30 cellular contexts compared by ENCODE assay signal in genomic region chr5:112799661-112800060, GRCh38.
DNase-seq lines count a peak whose midpoint lies in the region; ATAC-seq and TF ChIP-seq lines count a peak whose summit lies in the region.
"Had no signal": no experiment of that assay in that cellular context is flagged by ENCODE, and none has a peak within 500 bp of the region (broad histone marks: within the 10 kb centered on the region; RNA-seq: fewer than 3 reads in every experiment).

No MANE protein-coding gene starts in this region.

- H2BK5ac ChIP-seq in H9 (ENCODE audit: insufficient read length, low read length) = no peak overlapping the region

- no peak overlapping the region; a peak in 1 of 5 replicates for H3K4me3 Mint-ChIP-seq in H9
- H3K4me3 Mint-ChIP-seq in activated B cell treated with CpG ODN at 0.5 μM for 24 hours = no peak overlapping the region
- H3K4me3 Mint-ChIP-seq in glutamatergic neuron (ENCODE audit: unreplicated experiment) = peak overlapping the region; percentile 9
- H3K4me3 Mint-ChIP-seq: CD4-positive, alpha-beta T cell had no signal

- H3K23me2 ChIP-seq in H9 (ENCODE audit: insufficient read length, low read depth, low read length, poor library complexity, severe bottlenecking) = peaks cover 2% of the 10 kb centered on the region

- CTCF ChIA-PET in activated B cell treated with CpG ODN at 0.5 μM for 24 hours (lab: Charles Lee) = no interaction called here

- H3K4me1 Mint-ChIP-seq in H9 = peaks cover 29 to 31% of the 10 kb centered on the region in 2 experiments
- H3K4me1 Mint-ChIP-seq in activated B cell treated with CpG ODN at 0.5 μM for 24 hours = peaks cover 31% of the 10 kb centered on the region
- peaks cover 7% of the 10 kb centered on the region for H3K4me1 Mint-ChIP-seq in glutamatergic neuron (ENCODE audit: low read depth, unreplicated experiment)

- no peak overlapping the region for H2AK5ac ChIP-seq in H9 (ENCODE audit: insufficient read length, low read length)

- H4K91ac ChIP-seq in H9 (ENCODE audit: insufficient read length, low read depth, low read length) = no peak overlapping the region

- H2BK20ac ChIP-seq in H9 (ENCODE audit: low read depth, low read length, poor library complexity, severe bottlenecking) = no peak overlapping the region

- no peaks in the 10 kb centered on the region for H3K27me3 Mint-ChIP-seq in H9 (ENCODE audit: low read depth)
- H3K27me3 Mint-ChIP-seq in activated B cell treated with CpG ODN at 0.5 μM for 24 hours = no peaks in the 10 kb centered on the region
- H3K27me3 Mint-ChIP-seq in glutamatergic neuron (ENCODE audit: unreplicated experiment) = peaks cover 2% of the 10 kb centered on the region
- H3K27me3 Mint-ChIP-seq: CD4-positive, alpha-beta T cell had no signal

- no peak overlapping the region for H3K27ac ChIP-seq in H9 (ENCODE audit: insufficient read length, low read depth, low read length)
- H3K27ac ChIP-seq: A549; BLaER1 treated with 17β-estradiol and CSF1 and Interleukin-3, amounts not matched to agents 10 nM and 100 nM; SJCRH30 had no signal

- peak; percentile 2 for DNase-seq in NCI-H2171 treated with DMSO at 0.1 percent for 48 hours (lab: John Stamatoyannopoulos, UW)
- no peak for DNase-seq in NCI-H2171 (lab: John Stamatoyannopoulos, UW)
- no peak for DNase-seq in H9
- DNase-seq in activated B cell treated with CpG ODN at 0.5 μM for 24 hours = no peak
- DNase-seq in glutamatergic neuron = no peak
- no peak for DNase-seq in DMS114 treated with DMSO at 0.1 percent for 48 hours (lab: John Stamatoyannopoulos, UW; ENCODE audit: unreplicated experiment)
- DNase-seq in stimulated activated naive CD4-positive, alpha-beta T cell (lab: John Stamatoyannopoulos, UW) = no peak
- DNase-seq: AML-193; CD4-positive, alpha-beta T cell; COR-L47; DMS79; EL; GF-D8; Kasumi-1; MV-4-11; NCI-H1105 treated with DMSO at 0.1 percent for 48 hours; NCI-H1694 treated with DMSO at 0.1 percent for 48 hours; NCI-H2081; NCI-H446; NCI-H524 treated with DMSO at 0.1 percent for 48 hours; NCI-H82; NK-92 treated with Interleukin-12 subunit alpha and Interleukin-12 subunit beta, amount 100 ng/mL, for 24 hours; PC-3; SJCRH30; T-helper 2 cell had no signal

- no peak overlapping the region for H4K5ac ChIP-seq in H9 (ENCODE audit: insufficient read length, low read depth, low read length)

- no peak overlapping the region for H3K56ac ChIP-seq in H9 (ENCODE audit: insufficient read length, low read depth, low read length)

- POLR2A ChIA-PET in activated B cell treated with CpG ODN at 0.5 μM for 24 hours (lab: Charles Lee) = no interaction called here

- no peaks in the 10 kb centered on the region for H3K9me3 ChIP-seq in H9 (ENCODE audit: control insufficient read depth, low read depth, low read length)
- H3K9me3 ChIP-seq: A549, SJCRH30 had no signal

- H3K4me1 ChIP-seq in H9 (ENCODE audit: insufficient read depth, low read length) = peaks cover 5% of the 10 kb centered on the region; the same call in 1 of the 2 replicates
- H3K4me1 ChIP-seq: SJCRH30 had no signal

- no peaks in the 10 kb centered on the region for H4K20me1 ChIP-seq in H9 (ENCODE audit: control insufficient read depth, insufficient read depth, insufficient read length)
- H4K20me1 ChIP-seq: BLaER1 treated with 17β-estradiol and CSF1 and Interleukin-3, amounts not matched to agents 10 nM and 100 nM had no signal

- no peaks in the 10 kb centered on the region for H3K79me1 ChIP-seq in H9 (ENCODE audit: insufficient read depth, low read depth, low read length, poor library complexity, severe bottlenecking)

- H3K36me3 Mint-ChIP-seq in H9 (ENCODE audit: insufficient read depth in 1 of 3, low read depth in 3 of 3) (peaks cover 9 to 12% (median 12%) of the 10 kb centered on the region in 3 experiments; a peak in 6 of 7 replicates), activated B cell treated with CpG ODN at 0.5 μM for 24 hours (ENCODE audit: low read depth) (peaks cover 35% of the 10 kb centered on the region), glutamatergic neuron (ENCODE audit: unreplicated experiment) (no peaks in the 10 kb centered on the region)

- H3K27ac Mint-ChIP-seq in H9 = peak overlapping the region in 2 of 3 experiments; percentile 5 to 11; a peak in 3 of 7 replicates
- peak overlapping the region; percentile 10 for H3K27ac Mint-ChIP-seq in activated B cell treated with CpG ODN at 0.5 μM for 24 hours
- peak overlapping the region; percentile 45 for H3K27ac Mint-ChIP-seq in glutamatergic neuron (ENCODE audit: unreplicated experiment)
- H3K27ac Mint-ChIP-seq: CD4-positive, alpha-beta T cell had no signal

- no peaks in the 10 kb centered on the region for H3K27me3 ChIP-seq in H9 (ENCODE audit: insufficient read depth, low read length)
- H3K27me3 ChIP-seq: BLaER1 treated with 17β-estradiol and CSF1 and Interleukin-3, amounts not matched to agents 10 nM and 100 nM; SJCRH30 had no signal

- H2BK12ac ChIP-seq in H9 (ENCODE audit: insufficient read length, low read depth, low read length) = no peak overlapping the region

- no CpG with 5 or more reads among the region's 3 CpGs for WGBS in H9 (ENCODE audit: extremely low coverage, insufficient read length, low lambda C conversion rate)

- no peak overlapping the region for H2BK15ac ChIP-seq in H9 (ENCODE audit: low read depth, low read length)

- H3K79me2 ChIP-seq in H9 (ENCODE audit: insufficient read depth, low read length) = no peaks in the 10 kb centered on the region

- H3K23ac ChIP-seq in H9 (ENCODE audit: insufficient read length, low read depth, low read length) = no peak overlapping the region

- H2AFZ ChIP-seq in H9 (ENCODE audit: low read length) = no peak overlapping the region

- no peak overlapping the region for H3K9ac ChIP-seq in H9 (ENCODE audit: extremely low read depth, insufficient read length, low read length)
- H3K9ac ChIP-seq: BLaER1 treated with 17β-estradiol and CSF1 and Interleukin-3, amounts not matched to agents 10 nM and 100 nM had no signal

- H3T11ph ChIP-seq in H9 (ENCODE audit: low read length) = no peak overlapping the region

- no peak overlapping the region for H3K4me2 ChIP-seq in H9 (ENCODE audit: insufficient read depth, insufficient read length, low read length)
- H3K4me2 ChIP-seq: A549; BLaER1 treated with 17β-estradiol and CSF1 and Interleukin-3, amounts not matched to agents 10 nM and 100 nM had no signal

- no peak overlapping the region for H3K18ac ChIP-seq in H9 (ENCODE audit: insufficient read length, low read depth, low read length)

- H4K8ac ChIP-seq in H9 (replicated peaks; ENCODE audit: insufficient read length, low read depth, low read length) = no peak overlapping the region

- no peak overlapping the region for H2BK120ac ChIP-seq in H9 (ENCODE audit: low read depth, low read length, poor library complexity, severe bottlenecking)

- no peaks in the 10 kb centered on the region for H3K9me3 Mint-ChIP-seq in H9
- no peaks in the 10 kb centered on the region for H3K9me3 Mint-ChIP-seq in activated B cell treated with CpG ODN at 0.5 μM for 24 hours
- H3K9me3 Mint-ChIP-seq in glutamatergic neuron (ENCODE audit: unreplicated experiment) = no peaks in the 10 kb centered on the region
- H3K9me3 Mint-ChIP-seq: CD4-positive, alpha-beta T cell had no signal

- no peak overlapping the region for H3K14ac ChIP-seq in H9 (ENCODE audit: insufficient read depth, low read length)

- ATAC-seq in activated B cell treated with CpG ODN at 0.5 μM for 24 hours (ENCODE audit: low read depth) (no peak), HG03354 (IDR thresholded peaks at IDR 0.05; ENCODE audit: poor library complexity, severe bottlenecking, unreplicated experiment) (no peak)
- ATAC-seq: A549, HepG2, PC-3, Right ventricle myocardium inferior had no signal

- no peak for TF ChIP-seq CTCF in H9 (conservative IDR thresholded peaks at IDR 0.05)
- TF ChIP-seq CTCF in activated B cell treated with CpG ODN at 0.5 μM for 24 hours (IDR thresholded peaks at IDR 0.05) = no peak
- no peak for TF ChIP-seq CTCF in glutamatergic neuron (IDR thresholded peaks at IDR 0.05; ENCODE audit: partially characterized antibody, unreplicated experiment)

- H3K4ac ChIP-seq in H9 (ENCODE audit: low read depth, low read length) = no peak overlapping the region

- intact Hi-C loops in activated B cell treated with CpG ODN at 0.5 μM for 24 hours (cut with micrococcal nuclease) = no loop called here
